In the genomic region with DNA sequence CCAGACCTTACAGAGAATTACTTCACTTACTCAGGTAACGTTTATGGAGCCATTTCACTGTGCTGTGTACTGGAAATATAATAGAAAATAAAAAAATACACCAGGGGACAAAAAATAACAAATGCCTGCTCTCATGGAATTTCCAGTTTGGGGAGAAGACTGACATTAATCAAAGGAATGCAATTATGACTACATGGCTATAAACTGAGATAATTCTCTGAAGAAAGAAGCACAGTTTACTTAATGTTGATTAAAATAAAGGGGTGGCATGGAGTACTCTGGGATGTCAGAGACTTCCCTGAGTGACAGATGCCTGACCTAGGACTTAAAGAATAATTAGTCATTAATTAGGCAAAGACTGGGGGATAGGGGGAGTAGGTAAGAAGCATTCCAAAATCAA, we compare ENCODE assay signal across 2 cellular contexts.
TF ChIP-seq lines count a peak whose summit lies in the region.

No MANE protein-coding gene starts in this region.

TF ChIP-seq in SK-N-SH, 30 proteins besides CTCF, POLR2A, EP300 and RAD21 (continued from another document):
- TF ChIP-seq, protein P1, sequence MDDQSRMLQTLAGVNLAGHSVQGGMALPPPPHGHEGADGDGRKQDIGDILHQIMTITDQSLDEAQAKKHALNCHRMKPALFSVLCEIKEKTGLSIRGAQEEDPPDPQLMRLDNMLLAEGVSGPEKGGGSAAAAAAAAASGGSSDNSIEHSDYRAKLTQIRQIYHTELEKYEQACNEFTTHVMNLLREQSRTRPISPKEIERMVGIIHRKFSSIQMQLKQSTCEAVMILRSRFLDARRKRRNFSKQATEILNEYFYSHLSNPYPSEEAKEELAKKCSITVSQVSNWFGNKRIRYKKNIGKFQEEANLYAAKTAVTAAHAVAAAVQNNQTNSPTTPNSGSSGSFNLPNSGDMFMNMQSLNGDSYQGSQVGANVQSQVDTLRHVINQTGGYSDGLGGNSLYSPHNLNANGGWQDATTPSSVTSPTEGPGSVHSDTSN (IDR thresholded peaks at IDR 0.05): no peak
- TF ChIP-seq, protein P2, sequence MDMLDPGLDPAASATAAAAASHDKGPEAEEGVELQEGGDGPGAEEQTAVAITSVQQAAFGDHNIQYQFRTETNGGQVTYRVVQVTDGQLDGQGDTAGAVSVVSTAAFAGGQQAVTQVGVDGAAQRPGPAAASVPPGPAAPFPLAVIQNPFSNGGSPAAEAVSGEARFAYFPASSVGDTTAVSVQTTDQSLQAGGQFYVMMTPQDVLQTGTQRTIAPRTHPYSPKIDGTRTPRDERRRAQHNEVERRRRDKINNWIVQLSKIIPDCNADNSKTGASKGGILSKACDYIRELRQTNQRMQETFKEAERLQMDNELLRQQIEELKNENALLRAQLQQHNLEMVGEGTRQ (IDR thresholded peaks at IDR 0.05; ENCODE audit: borderline replicate concordance, low read depth, low read length): no peak
- TF ChIP-seq, protein P3, sequence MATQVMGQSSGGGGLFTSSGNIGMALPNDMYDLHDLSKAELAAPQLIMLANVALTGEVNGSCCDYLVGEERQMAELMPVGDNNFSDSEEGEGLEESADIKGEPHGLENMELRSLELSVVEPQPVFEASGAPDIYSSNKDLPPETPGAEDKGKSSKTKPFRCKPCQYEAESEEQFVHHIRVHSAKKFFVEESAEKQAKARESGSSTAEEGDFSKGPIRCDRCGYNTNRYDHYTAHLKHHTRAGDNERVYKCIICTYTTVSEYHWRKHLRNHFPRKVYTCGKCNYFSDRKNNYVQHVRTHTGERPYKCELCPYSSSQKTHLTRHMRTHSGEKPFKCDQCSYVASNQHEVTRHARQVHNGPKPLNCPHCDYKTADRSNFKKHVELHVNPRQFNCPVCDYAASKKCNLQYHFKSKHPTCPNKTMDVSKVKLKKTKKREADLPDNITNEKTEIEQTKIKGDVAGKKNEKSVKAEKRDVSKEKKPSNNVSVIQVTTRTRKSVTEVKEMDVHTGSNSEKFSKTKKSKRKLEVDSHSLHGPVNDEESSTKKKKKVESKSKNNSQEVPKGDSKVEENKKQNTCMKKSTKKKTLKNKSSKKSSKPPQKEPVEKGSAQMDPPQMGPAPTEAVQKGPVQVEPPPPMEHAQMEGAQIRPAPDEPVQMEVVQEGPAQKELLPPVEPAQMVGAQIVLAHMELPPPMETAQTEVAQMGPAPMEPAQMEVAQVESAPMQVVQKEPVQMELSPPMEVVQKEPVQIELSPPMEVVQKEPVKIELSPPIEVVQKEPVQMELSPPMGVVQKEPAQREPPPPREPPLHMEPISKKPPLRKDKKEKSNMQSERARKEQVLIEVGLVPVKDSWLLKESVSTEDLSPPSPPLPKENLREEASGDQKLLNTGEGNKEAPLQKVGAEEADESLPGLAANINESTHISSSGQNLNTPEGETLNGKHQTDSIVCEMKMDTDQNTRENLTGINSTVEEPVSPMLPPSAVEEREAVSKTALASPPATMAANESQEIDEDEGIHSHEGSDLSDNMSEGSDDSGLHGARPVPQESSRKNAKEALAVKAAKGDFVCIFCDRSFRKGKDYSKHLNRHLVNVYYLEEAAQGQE (IDR thresholded peaks at IDR 0.05; ENCODE audit: low read depth, low read length): no peak
- TF ChIP-seq TCF12 (IDR thresholded peaks at IDR 0.05) (no peak), TAF1 (IDR thresholded peaks at IDR 0.05; ENCODE audit: borderline replicate concordance, low read depth, low read length) (no peak), FOXM1 (IDR thresholded peaks at IDR 0.05; ENCODE audit: low read depth) (no peak)

TF ChIP-seq in WTC11, 78 proteins besides CTCF, POLR2A, EP300 and RAD21 (continued from another document):
- TF ChIP-seq, protein P4, sequence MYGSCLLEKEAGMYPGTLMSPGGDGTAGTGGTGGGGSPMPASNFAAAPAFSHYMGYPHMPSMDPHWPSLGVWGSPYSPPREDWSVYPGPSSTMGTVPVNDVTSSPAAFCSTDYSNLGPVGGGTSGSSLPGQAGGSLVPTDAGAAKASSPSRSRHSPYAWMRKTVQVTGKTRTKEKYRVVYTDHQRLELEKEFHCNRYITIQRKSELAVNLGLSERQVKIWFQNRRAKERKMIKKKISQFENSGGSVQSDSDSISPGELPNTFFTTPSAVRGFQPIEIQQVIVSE (CRISPR knock-in tag; IDR thresholded peaks at IDR 0.05; ENCODE audit: borderline replicate concordance): no peak
- TF ChIP-seq NFATC4 (CRISPR knock-in tag; IDR thresholded peaks at IDR 0.05) (no peak), ZNF263 (CRISPR knock-in tag; IDR thresholded peaks at IDR 0.05; ENCODE audit: low read depth) (no peak), FOXJ3 (CRISPR knock-in tag; IDR thresholded peaks at IDR 0.05; ENCODE audit: borderline replicate concordance) (no peak), ZBTB21 (CRISPR knock-in tag; IDR thresholded peaks at IDR 0.05; ENCODE audit: borderline replicate concordance) (no peak), ZNF396 (CRISPR knock-in tag; IDR thresholded peaks at IDR 0.05; ENCODE audit: borderline replicate concordance) (no peak)
- TF ChIP-seq, protein P5, sequence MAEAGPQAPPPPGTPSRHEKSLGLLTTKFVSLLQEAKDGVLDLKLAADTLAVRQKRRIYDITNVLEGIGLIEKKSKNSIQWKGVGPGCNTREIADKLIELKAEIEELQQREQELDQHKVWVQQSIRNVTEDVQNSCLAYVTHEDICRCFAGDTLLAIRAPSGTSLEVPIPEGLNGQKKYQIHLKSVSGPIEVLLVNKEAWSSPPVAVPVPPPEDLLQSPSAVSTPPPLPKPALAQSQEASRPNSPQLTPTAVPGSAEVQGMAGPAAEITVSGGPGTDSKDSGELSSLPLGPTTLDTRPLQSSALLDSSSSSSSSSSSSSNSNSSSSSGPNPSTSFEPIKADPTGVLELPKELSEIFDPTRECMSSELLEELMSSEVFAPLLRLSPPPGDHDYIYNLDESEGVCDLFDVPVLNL (CRISPR knock-in tag; IDR thresholded peaks at IDR 0.05; ENCODE audit: borderline replicate concordance, low read depth): no peak
